In genomic region chr1:41497056-41497440, GRCh38 we compare ENCODE assay signal across 11 cellular contexts. TPM values are rescaled to one million over a fixed set of nuclear protein-coding genes. Genes with fewer than 3 reads are reported as not detected.
DNase-seq lines count a peak whose midpoint lies in the region; ATAC-seq, FAIRE-seq and TF ChIP-seq lines count a peak whose summit lies in the region.
"Had no signal": no experiment of that assay in that cellular context is flagged by ENCODE, and none has a peak within 500 bp of the region (broad histone marks: within the 10 kb centered on the region; RNA-seq: fewer than 3 reads in every experiment).

No MANE protein-coding gene starts in this region.

- H3K4me3 ChIP-seq in K562 (no peak overlapping the region), left lung (no peak overlapping the region), thyroid gland (replicated peaks in 1 of 3) (no peak overlapping the region)

- CTCF ChIA-PET in K562 (lab: Yijun Ruan, JAX; ENCODE audit: low intra/inter-chr PET ratio), result interaction anchor here (0.6 kb wide), 1 partner anchor 491 kb away, joined by 3 read pairs; no protein-coding TSS in a partner anchor

- H3K27ac ChIP-seq in K562 (ENCODE audit: extremely low read depth, low read depth, low read length) (no peak overlapping the region), left lung (peak overlapping the region; percentile 86 to 90), thyroid gland (peak overlapping the region; percentile 67 to 85 (median 67))

- no peak for ATAC-seq in K562
- ATAC-seq in left lung, result peak; percentile 9
- no peak for ATAC-seq in GM18858 (IDR thresholded peaks at IDR 0.05; ENCODE audit: unreplicated experiment)
- no peak for ATAC-seq in HG02938 (IDR thresholded peaks at IDR 0.05; ENCODE audit: unreplicated experiment)

- intact Hi-C loops in K562 (cut with micrococcal nuclease), result no loop called here
- intact Hi-C loops in left lung (cut with DNase I), result no loop called here
- intact Hi-C loops in thyroid gland (cut with DNase I), result no loop called here

- TF ChIP-seq POLR2A in K562 (conservative IDR thresholded peaks at IDR 0.05) (no peak), thyroid gland (IDR thresholded peaks at IDR 0.05) (no peak)

- H3K9me3 ChIP-seq in K562 (replicated peaks; ENCODE audit: control insufficient read depth, insufficient read depth, low read depth, low read length) (no peaks in the 10 kb centered on the region), left lung (no peaks in the 10 kb centered on the region), thyroid gland (no peaks in the 10 kb centered on the region)
- H3K9me3 ChIP-seq: adrenal gland had no signal

- H4K20me1 ChIP-seq in K562 (replicated peaks; ENCODE audit: control insufficient read depth, insufficient read depth, low read length), result no peaks in the 10 kb centered on the region

- H3K9me1 ChIP-seq in K562 (ENCODE audit: control insufficient read depth, insufficient read depth, low read length), result peaks cover 2% of the 10 kb centered on the region

- DNase-seq in NCI-H2029 (lab: John Stamatoyannopoulos, UW), result peak; percentile 96
- DNase-seq in K562 (ENCODE audit: extremely low read depth in 1 of 4, low spot score in 3 of 4), result no peak
- no peak for DNase-seq in left lung
- DNase-seq in thyroid gland, result peak; percentile 61 to 70
- DNase-seq in DMS153 treated with DMSO at 0.1 percent for 48 hours (lab: John Stamatoyannopoulos, UW; ENCODE audit: unreplicated experiment), result no peak
- DNase-seq: activated B cell treated with CpG ODN at 0.5 μM for 24 hours, adrenal gland, Kasumi-1, naive B cell had no signal

- TF ChIP-seq RAD21 in K562 (CRISPR knock-in tag; conservative IDR thresholded peaks at IDR 0.05 in 1 of 2, IDR thresholded peaks at IDR 0.05 in 1 of 2), result no peak

- peaks cover 27 to 48% of the 10 kb centered on the region in 2 experiments; a peak in 4 of 5 replicates for H3K4me1 ChIP-seq in K562 (replicated peaks in 1 of 2; ENCODE audit: control insufficient read depth in 2 of 2, insufficient read depth in 2 of 2, low read length in 2 of 2)
- H3K4me1 ChIP-seq in left lung, result peaks cover 20 to 53% of the 10 kb centered on the region in 2 donors
- peaks cover 19 to 68% of the 10 kb centered on the region in 2 donors for H3K4me1 ChIP-seq in thyroid gland

- BruUV-seq in K562 (replicated peaks; lab: Mats Ljungman, UMichigan), result no TSS peak

- peak overlapping the region; percentile 92; the same call in 1 of the 2 replicates for H2AFZ ChIP-seq in K562 (ENCODE audit: low read depth, low read length)

- H3K9ac ChIP-seq in K562 (ENCODE audit: insufficient read depth in 1 of 2, low read depth in 2 of 2, low read length in 2 of 2), result peak overlapping the region; percentile 72 to 86; a peak in 3 of 4 replicates

- POLR2A ChIA-PET in K562 (lab: Yijun Ruan, JAX), result interaction anchor here (0.7 kb wide), 1 partner anchor 15 kb away, joined by 3 read pairs; no protein-coding TSS in a partner anchor

- 76% methylated on average over 13 of the region's 13 CpGs for WGBS in K562 (ENCODE audit: insufficient coverage, low coverage, missing lambda C conversion rate)
- WGBS in thyroid gland, 2 donors, result 71 to 75% methylated on average over 8 to 10 of the region's 13 CpGs

- TF ChIP-seq CTCF in K562 (IDR thresholded peaks at IDR 0.05 in 2 of 3, conservative IDR thresholded peaks at IDR 0.05 in 1 of 3; ENCODE audit: insufficient read depth in 2 of 3, low read depth in 1 of 3, low read length in 3 of 3), result no peak
- no peak for TF ChIP-seq CTCF in left lung (IDR thresholded peaks at IDR 0.05)
- TF ChIP-seq CTCF in thyroid gland (IDR thresholded peaks at IDR 0.05), result no peak

- FAIRE-seq in K562 (lab: Jason Lieb, UNC), result no peak

- H3K36me3 ChIP-seq in K562 (ENCODE audit: control insufficient read depth, insufficient read depth, low read length) (no peaks in the 10 kb centered on the region), left lung (no peaks in the 10 kb centered on the region), thyroid gland (no peaks in the 10 kb centered on the region)
- H3K36me3 ChIP-seq: adrenal gland had no signal

- H3K4me2 ChIP-seq in K562 (ENCODE audit: insufficient read depth, low read length), result peak overlapping the region; percentile 78; the same call in 1 of the 2 replicates

- TF ChIP-seq EP300 in K562 (IDR thresholded peaks at IDR 0.05; ENCODE audit: low read length), result no peak

- in situ Hi-C loops in K562 (cut with MboI), result no loop called here

- H3K79me2 ChIP-seq in K562 (ENCODE audit: control insufficient read depth, insufficient read depth, low read length), result no peaks in the 10 kb centered on the region

- H3K27me3 ChIP-seq in K562 (ENCODE audit: control insufficient read depth in 2 of 2, insufficient read depth in 2 of 2, low read length in 2 of 2), result peaks cover 0 to 11% of the 10 kb centered on the region in 2 experiments; a peak in 1 of 5 replicates
- H3K27me3 ChIP-seq in left lung, result peaks cover 0 to 22% of the 10 kb centered on the region in 2 donors
- H3K27me3 ChIP-seq in thyroid gland, result no peaks in the 10 kb centered on the region
- H3K27me3 ChIP-seq: adrenal gland had no signal

TF ChIP-seq in K562, 482 proteins besides CTCF, POLR2A, EP300 and RAD21:
- TF ChIP-seq ETV1 (tag; conservative IDR thresholded peaks at IDR 0.05; ENCODE audit: low read depth), result no peak
- TF ChIP-seq ZNF408 (CRISPR knock-in tag; IDR thresholded peaks at IDR 0.05; ENCODE audit: low read depth), result no peak
- TF ChIP-seq MTA3 (IDR thresholded peaks at IDR 0.05; ENCODE audit: borderline replicate concordance), result no peak
- TF ChIP-seq KHSRP (IDR thresholded peaks at IDR 0.05), result no peak
- no peak for TF ChIP-seq STAT5A (IDR thresholded peaks at IDR 0.05; ENCODE audit: borderline replicate concordance, low read length)
- peak; percentile 35; the same call in 1 of the 2 replicates for TF ChIP-seq JUND (IDR thresholded peaks at IDR 0.05; ENCODE audit: borderline replicate concordance, low read depth, low read length)
- peak; percentile 28; the same call in 1 of the 3 replicates for TF ChIP-seq JUND (tag; IDR thresholded peaks at IDR 0.05; ENCODE audit: borderline replicate concordance, low read depth, low read length)
- no peak for TF ChIP-seq MCM7 (IDR thresholded peaks at IDR 0.05)
- peak; percentile 89 for TF ChIP-seq ATF3 (IDR thresholded peaks at IDR 0.05)
- no peak for TF ChIP-seq ATF3 (CRISPR knock-in tag; conservative IDR thresholded peaks at IDR 0.05)
- TF ChIP-seq NFATC3 (IDR thresholded peaks at IDR 0.05), result no peak
- TF ChIP-seq ATF7 (IDR thresholded peaks at IDR 0.05), result peak; percentile 68
- TF ChIP-seq TSC22D4 (tag; IDR thresholded peaks at IDR 0.05), result no peak
- TF ChIP-seq KDM5B (IDR thresholded peaks at IDR 0.05; ENCODE audit: insufficient replicate concordance, low read depth, low read length), result peak; percentile 28
- no peak for TF ChIP-seq SMARCC2 (IDR thresholded peaks at IDR 0.05; ENCODE audit: low read depth)
- TF ChIP-seq ZNF583 (CRISPR knock-in tag; IDR thresholded peaks at IDR 0.05), result no peak
- no peak for TF ChIP-seq KDM2B (CRISPR knock-in tag; IDR thresholded peaks at IDR 0.05)

RNA-seq across cellular contexts. Expression of gene EDN2, which starts 12.6 kb away (rescaled TPM):
- total RNA-seq in K562 (2011; cell fraction: chromatin; rRNA removed; ENCODE audit: low replicate concordance), result not detected in 2 replicates
- not detected in 2 replicates for total RNA-seq in K562 (2011; cell fraction: nucleolus; rRNA removed)
- total RNA-seq in K562 (2011; cell fraction: nucleoplasm; rRNA removed), result not detected in 2 replicates
- total RNA-seq in K562 (2014; rRNA removed) (not detected in 2 replicates), K562 (2014; rRNA removed; fragmentation: Illumina TruSeq; extraction: Trizol) (not detected in 2 replicates), K562 (2015; rRNA removed; fragmentation: Illumina TruSeq; extraction: Trizol) (not detected in 2 replicates), K562 (2021) (not detected in 2 replicates), left lung (1 to 10 TPM in 1 of 2 donors, not detected in 1; 4.0 TPM), thyroid gland (not detected)
- polyA plus RNA-seq in K562 (2011; rRNA removed) (not detected in 2 replicates), K562 (2014; fragmentation: Illumina TruSeq; extraction: Trizol) (not detected in 2 replicates), K562 (2014; fragmentation: Nextera tagmentation; extraction: Ambion mirVana) (not detected), K562 (2014; rRNA removed) (not detected in 2 replicates)
- not detected in 2 replicates for polyA plus RNA-seq in K562 (2011; cell fraction: cytosol; rRNA removed)
- not detected in 2 replicates for polyA plus RNA-seq in K562 (2011; cell fraction: nucleus; rRNA removed)
- not detected in 2 replicates for polyA plus RNA-seq in K562 (2012)
- polyA minus RNA-seq in K562 (2011; rRNA and poly(A)+ RNA removed), result not detected in 2 replicates
- polyA minus RNA-seq in K562 (2011; cell fraction: cytosol; rRNA and poly(A)+ RNA removed), result not detected in 2 replicates
- polyA minus RNA-seq in K562 (2011; cell fraction: nucleus; rRNA and poly(A)+ RNA removed), result not detected in 2 replicates
- total RNA-seq: activated B cell treated with CpG ODN at 0.5 μM for 24 hours, adrenal gland had no signal

Comparison
In these comparisons a context has a peak if more than half of its experiments do, and no peak if none do; other contexts are left out.
1. DNase-seq: peak in NCI-H2029 (single experiment) and thyroid gland (2 of 2); none in K562 (0 of 4), left lung (0 of 2) and DMS153 treated with DMSO at 0.1 percent for 48 hours (single experiment).